8 cellular contexts compared by ENCODE assay signal in genomic region chr15:50424066-50424890, GRCh38. TPM values are rescaled to one million over a fixed set of nuclear protein-coding genes. Genes with fewer than 3 reads are reported as not detected.
A peak's percentile ranks its signal among the peaks of the same experiment; 100 is the strongest.
DNase-seq lines count a peak whose midpoint lies in the region; ATAC-seq, FAIRE-seq and TF ChIP-seq lines count a peak whose summit lies in the region.

Gene USP8 (plus strand): TSS chr15:50424405. CDS start chr15:50439074, 14,669 bp downstream.

- TF ChIP-seq CTCF in Calu3 (IDR thresholded peaks at IDR 0.05; ENCODE audit: unreplicated experiment) (no peak), OCI-LY1 (IDR thresholded peaks at IDR 0.05; ENCODE audit: low read length) (no peak)

- intact Hi-C loops in Calu3 (cut with micrococcal nuclease; ENCODE audit: unreplicated experiment), result loop anchor here (1.0 kb wide), 1 partner anchor 69 kb away; the partner anchor contains the start of gene GABPB1

- CTCF ChIA-PET in Calu3 (lab: Charles Lee), result interaction anchor here (0.6 to 1.2 kb wide), 2 partner anchors 9 to 1152 kb away, joined by 3 to 5 read pairs; no protein-coding TSS in a partner anchor

- H3K9me2 ChIP-seq in OCI-LY1 (ENCODE audit: low read depth, low read length), result no peaks in the 10 kb centered on the region

- H3K36me3 Mint-ChIP-seq in Calu3 (ENCODE audit: insufficient read depth, unreplicated experiment), result peaks cover 40% of the 10 kb centered on the region

- H3K9me3 ChIP-seq in HUES64 (ENCODE audit: insufficient read depth, low read depth, low read length) (no peaks in the 10 kb centered on the region), OCI-LY1 (ENCODE audit: low read length) (no peaks in the 10 kb centered on the region), mesodermal cell (ENCODE audit: control insufficient read depth, low read length) (no peaks in the 10 kb centered on the region)

- TSS peak; percentile 69 for BruUV-seq in Calu3 (replicated peaks; lab: Mats Ljungman, UMichigan)

- no peaks in the 10 kb centered on the region for H3K4me1 Mint-ChIP-seq in Calu3 (ENCODE audit: low read depth, unreplicated experiment)

- DNase-seq in Calu3, result peak; percentile 98
- peak; percentile 93 for DNase-seq in activated CD8-positive, alpha-beta memory T cell treated with anti-CD3 and anti-CD28 coated beads, Interleukin-2, amount 50 U/mL, for 4 hours
- DNase-seq in stimulated activated CD8-positive, alpha-beta memory T cell treated with anti-CD3 and anti-CD28 coated beads, Interleukin-15, amount 100 ng/mL, for 4 hours (ENCODE audit: low read depth in 2 of 2), result peak; percentile 83

- 0 out of 2 replicates have a peak within 1 kb of the TSS, but pooled peaks have one; percentile 9 for H2AFZ ChIP-seq in OCI-LY1 (ENCODE audit: low read length)

- H3K4me1 ChIP-seq in HUES64 (ENCODE audit: insufficient read depth, low read length) (peaks cover 4% of the 10 kb centered on the region; the same call in 1 of the 2 replicates), OCI-LY1 (ENCODE audit: insufficient read depth, low read length, severe bottlenecking) (peaks cover 21% of the 10 kb centered on the region), mesodermal cell (ENCODE audit: control insufficient read depth, insufficient read depth, low read length, poor library complexity, severe bottlenecking) (no peaks in the 10 kb centered on the region)

- peaks cover 47% of the 10 kb centered on the region for H3K79me2 ChIP-seq in OCI-LY1 (ENCODE audit: insufficient read depth, low read length)

- H3K36me3 ChIP-seq in HUES64 (ENCODE audit: insufficient read depth, low read length), result peaks cover 14% of the 10 kb centered on the region
- peaks cover 5% of the 10 kb centered on the region; the same call in 1 of the 2 replicates for H3K36me3 ChIP-seq in OCI-LY1 (ENCODE audit: insufficient read depth, low read length)
- peaks cover 8% of the 10 kb centered on the region for H3K36me3 ChIP-seq in mesodermal cell (ENCODE audit: control insufficient read depth, insufficient read depth, low read length)

- peak within 1 kb of the TSS; percentile 87 for H3K4me3 Mint-ChIP-seq in Calu3 (ENCODE audit: low read depth, unreplicated experiment)

- H3F3A ChIP-seq in OCI-LY1 (ENCODE audit: insufficient read depth, low read length), result no peaks in the 10 kb centered on the region

- no peaks in the 10 kb centered on the region for H3K27me3 Mint-ChIP-seq in Calu3 (ENCODE audit: unreplicated experiment)

- no peaks in the 10 kb centered on the region for H3K9me3 Mint-ChIP-seq in Calu3 (ENCODE audit: low read depth, unreplicated experiment)

- no peaks in the 10 kb centered on the region for H4K20me1 ChIP-seq in OCI-LY1 (ENCODE audit: insufficient read depth, low read length)

- peak within 1 kb of the TSS; percentile 91 for H3K9ac ChIP-seq in HUES64 (ENCODE audit: low read depth, low read length)
- H3K9ac ChIP-seq in OCI-LY1 (ENCODE audit: low read length), result peak within 1 kb of the TSS; percentile 83

- H3K4me2 ChIP-seq in OCI-LY1 (ENCODE audit: low read length), result peak within 1 kb of the TSS; percentile 85

- H3K4me3 ChIP-seq in HUES64 (ENCODE audit: low read length), result peak within 1 kb of the TSS; percentile 87
- H3K4me3 ChIP-seq in OCI-LY1 (ENCODE audit: low read depth, low read length, poor library complexity, severe bottlenecking), result peak within 1 kb of the TSS; percentile 92
- peak within 1 kb of the TSS; percentile 63 for H3K4me3 ChIP-seq in mesodermal cell (ENCODE audit: extremely low read depth, insufficient read depth, low read length, poor library complexity, severe bottlenecking)

- under 1% methylated on average over 55 of the region's 55 CpGs for WGBS in HUES64
- 0 to 1% methylated on average over 28 to 35 of the region's 55 CpGs for WGBS in mesodermal cell (ENCODE audit: insufficient coverage in 2 of 2), 2 experiments

- peak within 1 kb of the TSS; percentile 91 for H3K27ac Mint-ChIP-seq in Calu3 (ENCODE audit: unreplicated experiment)

- H3K27me3 ChIP-seq in HUES64 (ENCODE audit: insufficient read depth, low read length) (no peaks in the 10 kb centered on the region), OCI-LY1 (ENCODE audit: insufficient read depth, low read length) (no peaks in the 10 kb centered on the region)

- ATAC-seq in GM21447 (IDR thresholded peaks at IDR 0.05; ENCODE audit: unreplicated experiment), result peak; percentile 97

- peak; percentile 83 for FAIRE-seq in endometrium (lab: Jason Lieb, UNC)

- H3K27ac ChIP-seq in HUES64 (ENCODE audit: low read depth, low read length) (peak within 1 kb of the TSS; percentile 87), OCI-LY1 (ENCODE audit: low read depth, low read length, poor library complexity, severe bottlenecking) (peak within 1 kb of the TSS; percentile 61), mesodermal cell (ENCODE audit: low read depth, low read length, severe bottlenecking) (peak within 1 kb of the TSS; percentile 79)

RNA-seq across cellular contexts. Expression of gene USP8, which starts in this region (rescaled TPM):
- total RNA-seq in Calu3 (2022), result 72.4 and 73.2 TPM in 2 replicates
- 35.6 TPM for polyA plus RNA-seq in HUES64 (2013, experiment 1 of 2)
- polyA plus RNA-seq in HUES64 (2013, experiment 2 of 2), result 45.3 TPM
- polyA plus RNA-seq in mesodermal cell (2013, experiment 1 of 2), result 45.4 TPM
- 56.2 TPM for polyA plus RNA-seq in mesodermal cell (2013, experiment 2 of 2)

Comparison
In these comparisons a context has a peak if more than half of its experiments do, and no peak if none do; other contexts are left out.
1. Peak in every context shown above with its lines: DNase-seq, ATAC-seq, H3K4me3 ChIP-seq and H3K27ac ChIP-seq.